In genomic region chr22:24393012-24393559, GRCh38 we compare ENCODE assay signal across 14 cellular contexts.
"Had no signal": no experiment of that assay in that cellular context is flagged by ENCODE, and none has a peak within 500 bp of the region (broad histone marks: within the 10 kb centered on the region; RNA-seq: fewer than 3 reads in every experiment).

No MANE protein-coding gene starts in this region.

- H3K4me3 Mint-ChIP-seq: endodermal cell; naive B cell; stimulated activated memory B cell treated with anti-CD40 and anti-IgM and Interleukin-4, amounts not matched to agents 10 μg/mL and 1 μg/mL and 100 μg/mL, for 72 hours had no signal

- H3K9me3 Mint-ChIP-seq: endodermal cell; naive B cell; stimulated activated memory B cell treated with anti-CD40 and anti-IgM and Interleukin-4, amounts not matched to agents 10 μg/mL and 1 μg/mL and 100 μg/mL, for 72 hours had no signal

- H3K9me3 ChIP-seq: esophagus squamous epithelium, pancreas, tibial artery had no signal

- H3K27me3 Mint-ChIP-seq: naive B cell; stimulated activated memory B cell treated with anti-CD40 and anti-IgM and Interleukin-4, amounts not matched to agents 10 μg/mL and 1 μg/mL and 100 μg/mL, for 72 hours had no signal

- DNase-seq: activated CD4-positive, alpha-beta T cell treated with anti-CD3 and anti-CD28 coated beads, Interleukin-2, amount 50 U/mL, for 4 hours; activated CD4-positive, CD25-positive, alpha-beta regulatory T cell treated with anti-CD3 and anti-CD28 coated beads, Interleukin-2, amount 50 U/mL, for 72 hours; activated naive CD4-positive, alpha-beta T cell treated with Interleukin-2 at 50 U/mL for 16 hours; activated T-cell treated with anti-CD3 and anti-CD28 coated beads for 4 hours; endodermal cell; esophagus squamous epithelium; glutamatergic neuron; kidney glomerular epithelial cell; naive B cell; pancreas; tibial artery had no signal

- H3K27me3 ChIP-seq: cardiac muscle cell, esophagus squamous epithelium, pancreas, tibial artery had no signal

- ATAC-seq: pancreas; sciatic nerve; stimulated activated memory B cell treated with anti-CD40 and anti-IgM and Interleukin-4, amounts not matched to agents 10 μg/mL and 1 μg/mL and 100 μg/mL, for 72 hours had no signal

- H3K4me1 ChIP-seq: pancreas had no signal

- H3K27ac ChIP-seq: cardiac muscle cell, esophagus squamous epithelium, pancreas, tibial artery had no signal

- H3K4me3 ChIP-seq: cardiac muscle cell, esophagus squamous epithelium, pancreas, tibial artery had no signal

- H3K4me1 Mint-ChIP-seq: endodermal cell had no signal

- FAIRE-seq: pancreas had no signal

- H3K27ac Mint-ChIP-seq: endodermal cell; stimulated activated memory B cell treated with anti-CD40 and anti-IgM and Interleukin-4, amounts not matched to agents 10 μg/mL and 1 μg/mL and 100 μg/mL, for 72 hours had no signal
